Comparison of ENCODE assay signal across 2 cellular contexts in genomic region chr3:194310060-194310481, GRCh38.
TF ChIP-seq lines count a peak whose summit lies in the region.

No MANE protein-coding gene starts in this region.

TF ChIP-seq in HEK293, 187 proteins besides CTCF, POLR2A, EP300 and RAD21 (continued from another document):
- no peak for TF ChIP-seq ZFP69B (tag by site-specific recombination; IDR thresholded peaks at IDR 0.05)
- TF ChIP-seq SCRT2 (tag by site-specific recombination; IDR thresholded peaks at IDR 0.05), result peak; percentile 46; the same call in 1 of the 2 replicates

TF ChIP-seq in H1, 55 proteins besides CTCF, POLR2A, EP300 and RAD21 (continued from another document):
- no peak for TF ChIP-seq CEBPB (IDR thresholded peaks at IDR 0.05; ENCODE audit: low read depth, low read length)
- TF ChIP-seq BCL11A (IDR thresholded peaks at IDR 0.05; ENCODE audit: low read depth in 2 of 2, low read length in 2 of 2), result no peak
- no peak for TF ChIP-seq ATF3 (IDR thresholded peaks at IDR 0.05; ENCODE audit: insufficient read depth, low read depth, low read length)
